ENCODE assay signal across 10 cellular contexts in the genomic region with DNA sequence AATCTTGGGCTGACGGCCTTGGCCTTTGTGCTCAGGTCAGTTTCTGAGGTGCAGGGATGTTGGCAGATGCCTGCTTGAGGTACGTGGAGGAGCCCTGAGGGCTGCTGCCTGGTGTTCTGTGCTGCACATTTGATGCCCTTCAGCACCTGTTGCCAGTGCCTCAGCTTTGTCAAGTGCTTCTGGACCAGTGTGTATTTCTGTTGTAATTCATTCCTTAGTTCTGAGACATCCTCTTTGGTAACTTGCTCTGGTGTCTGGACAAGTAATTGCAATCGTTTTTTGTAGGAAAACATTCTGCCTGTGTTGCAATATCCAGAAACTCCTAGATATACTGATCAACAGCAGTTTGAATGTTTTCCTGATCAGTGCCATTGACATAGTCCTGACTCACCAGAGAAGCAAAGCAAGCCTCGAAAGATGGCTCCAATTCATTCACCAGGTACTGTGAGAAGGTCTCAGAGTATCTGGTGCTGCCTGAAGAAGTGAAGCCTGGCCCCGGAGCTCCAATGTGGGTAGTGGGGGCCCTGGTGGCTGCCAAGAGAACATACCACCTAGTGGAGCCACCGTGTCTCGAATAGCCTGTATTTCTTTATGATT. TPM values are rescaled to one million over a fixed set of nuclear protein-coding genes. Genes with fewer than 3 reads are reported as not detected.
DNase-seq lines count a peak whose midpoint lies in the region; ATAC-seq, FAIRE-seq and TF ChIP-seq lines count a peak whose summit lies in the region.
"Had no signal": no experiment of that assay in that cellular context is flagged by ENCODE, and none has a peak within 500 bp of the region (broad histone marks: within the 10 kb centered on the region; RNA-seq: fewer than 3 reads in every experiment).

No MANE protein-coding gene starts in this region.

- H3K36me3 ChIP-seq in mesenchymal stem cell (ENCODE audit: control insufficient read depth in 1 of 2, insufficient read depth in 2 of 2, low read depth in 1 of 2, low read length in 2 of 2): peaks cover 9 to 23% of the 10 kb centered on the region in 2 experiments

- H2BK5ac ChIP-seq in mesenchymal stem cell (ENCODE audit: low read depth, low read length, poor library complexity, severe bottlenecking): no peak overlapping the region

- H2AFZ ChIP-seq in mesenchymal stem cell (ENCODE audit: low read depth, low read length): no peak overlapping the region

- no peak for FAIRE-seq in D721Med (lab: Jason Lieb, UNC)

- peak overlapping the region in 1 of 2 experiments; percentile 90 for H3K23ac ChIP-seq in mesenchymal stem cell (ENCODE audit: low read length in 2 of 2)

- no peak overlapping the region for H2BK120ac ChIP-seq in mesenchymal stem cell (ENCODE audit: low read depth, low read length)

- H3K27me3 ChIP-seq in mesenchymal stem cell (ENCODE audit: control insufficient read depth in 1 of 2, insufficient read depth in 1 of 2, low read length in 2 of 2): no peaks in the 10 kb centered on the region

- H3K9me3 ChIP-seq in mesenchymal stem cell (ENCODE audit: control insufficient read depth, low read length): no peaks in the 10 kb centered on the region

- H2AK5ac ChIP-seq in mesenchymal stem cell (ENCODE audit: low read length, severe bottlenecking): no peak overlapping the region

- H2BK15ac ChIP-seq in mesenchymal stem cell (ENCODE audit: low read depth, poor library complexity, severe bottlenecking): no peak overlapping the region

- H3K18ac ChIP-seq in mesenchymal stem cell (ENCODE audit: low read depth in 1 of 2, low read length in 2 of 2): no peak overlapping the region

- no peak overlapping the region for H2BK12ac ChIP-seq in mesenchymal stem cell (ENCODE audit: low read length in 2 of 2)

- no peak for ATAC-seq in HG02642 (IDR thresholded peaks at IDR 0.05; ENCODE audit: poor library complexity, unreplicated experiment)
- ATAC-seq in HG02870 (IDR thresholded peaks at IDR 0.05; ENCODE audit: unreplicated experiment): no peak

- no peak overlapping the region for H3K27ac ChIP-seq in mesenchymal stem cell (ENCODE audit: low read length, poor library complexity, severe bottlenecking)

- H3K4ac ChIP-seq in mesenchymal stem cell (ENCODE audit: low read depth in 1 of 2, low read length in 2 of 2): no peak overlapping the region

- H3K4me1 ChIP-seq in mesenchymal stem cell (ENCODE audit: control insufficient read depth, insufficient read depth, low read depth, low read length): peaks cover 2% of the 10 kb centered on the region

- TF ChIP-seq CTCF in D721Med (IDR thresholded peaks at IDR 0.05; ENCODE audit: insufficient read depth, missing control alignments): no peak

- no peak overlapping the region for H3K4me2 ChIP-seq in mesenchymal stem cell (ENCODE audit: low read length, poor library complexity, severe bottlenecking)

- H4K8ac ChIP-seq in mesenchymal stem cell (ENCODE audit: low read length): peak overlapping the region; percentile 24

- no peak overlapping the region for H3K4me3 ChIP-seq in mesenchymal stem cell (ENCODE audit: insufficient read depth in 1 of 2, low read depth in 1 of 2, low read length in 2 of 2)

- H3K14ac ChIP-seq in mesenchymal stem cell (ENCODE audit: low read length in 2 of 2): no peak overlapping the region

- peaks cover 2% of the 10 kb centered on the region for H3K79me1 ChIP-seq in mesenchymal stem cell (replicated peaks; ENCODE audit: low read length, poor library complexity, severe bottlenecking)

- DNase-seq in EH (ENCODE audit: low read depth) (peak; percentile 74), M059J (ENCODE audit: low read depth) (peak; percentile 27), dedifferentiated amniotic fluid mesenchymal stem cell (ENCODE audit: extremely low spot score) (peak; percentile 80), mesenchymal stem cell (peak; percentile 78), D721Med (ENCODE audit: insufficient read length, low spot score) (no peak), T-helper 1 cell (no peak)
- DNase-seq: activated CD8-positive, alpha-beta memory T cell treated with anti-CD3 and anti-CD28 coated beads, Interleukin-2, amount 50 U/mL, for 48 hours; NCI-H146 had no signal

- WGBS in mesenchymal stem cell: 75% methylated on average over 5 of the region's 7 CpGs

- H4K91ac ChIP-seq in mesenchymal stem cell (ENCODE audit: low read length): no peak overlapping the region

- no peak overlapping the region for H3K9ac ChIP-seq in mesenchymal stem cell (ENCODE audit: low read length)

RNA-seq across cellular contexts. Expression of a gene that starts 26.7 kb away (rescaled TPM):
- total RNA-seq in M059J (2014; rRNA removed; shearing (Covaris generic)): 6.2 and 12.5 TPM in 2 replicates
- polyA plus RNA-seq in mesenchymal stem cell (2013, experiment 1 of 2): 6.0 TPM
- 5.4 TPM for polyA plus RNA-seq in mesenchymal stem cell (2013, experiment 2 of 2)

RNA-seq across cellular contexts. Expression of a gene that starts 46.1 kb away (rescaled TPM):
- total RNA-seq in M059J (2014; rRNA removed; shearing (Covaris generic)): 13.3 and 13.5 TPM in 2 replicates
- polyA plus RNA-seq in mesenchymal stem cell (2013, experiment 1 of 2): 9.5 TPM
- 9.8 TPM for polyA plus RNA-seq in mesenchymal stem cell (2013, experiment 2 of 2)

Comparison
In these comparisons a context has a peak if more than half of its experiments do, and no peak if none do; other contexts are left out.
1. DNase-seq: peak in EH (single experiment), M059J (single experiment), dedifferentiated amniotic fluid mesenchymal stem cell (single experiment) and mesenchymal stem cell (single experiment); none in D721Med (single experiment) and T-helper 1 cell (0 of 5).